10 cellular contexts compared by ENCODE assay signal in genomic region chr12:57726884-57727757, GRCh38. TPM values are rescaled to one million over a fixed set of nuclear protein-coding genes. Genes with fewer than 3 reads are reported as not detected.
DNase-seq lines count a peak whose midpoint lies in the region; ATAC-seq and TF ChIP-seq lines count a peak whose summit lies in the region.
"Had no signal": no experiment of that assay in that cellular context is flagged by ENCODE, and none has a peak within 500 bp of the region (broad histone marks: within the 10 kb centered on the region; RNA-seq: fewer than 3 reads in every experiment).

No MANE protein-coding gene starts in this region.

- H3K36me3 ChIP-seq in liver (ENCODE audit: control insufficient read depth in 4 of 4, insufficient read depth in 3 of 4, low read depth in 1 of 4, low read length in 3 of 4): no peaks in the 10 kb centered on the region
- peaks cover 0 to 1% (median 0%) of the 10 kb centered on the region in 3 donors for H3K36me3 ChIP-seq in tibial artery

- intact Hi-C loops in tibial artery (cut with DNase I; ENCODE audit: low total_unique reads): loop anchor here (10.0 kb wide), 1 partner anchor 178 kb away; no protein-coding TSS in a partner anchor

- no peak for TF ChIP-seq CTCF in liver (IDR thresholded peaks at IDR 0.05; ENCODE audit: low read depth, low read length, missing input control)
- TF ChIP-seq CTCF in tibial artery (IDR thresholded peaks at IDR 0.05): peak; percentile 31 to 34

- TF ChIP-seq RAD21 in liver (IDR thresholded peaks at IDR 0.05): no peak

- H3K4me3 Mint-ChIP-seq in central memory CD8-positive, alpha-beta T cell: no peak overlapping the region
- H3K4me3 Mint-ChIP-seq: activated T-cell treated with anti-CD3 and anti-CD28 coated beads, Interleukin-2, amount 50 U/mL, for 4 hours; CD4-positive, alpha-beta T cell had no signal

- H3K27me3 Mint-ChIP-seq in central memory CD8-positive, alpha-beta T cell: no peaks in the 10 kb centered on the region
- H3K27me3 Mint-ChIP-seq: CD4-positive, alpha-beta T cell had no signal

- peaks cover 32% of the 10 kb centered on the region for H3K4me1 Mint-ChIP-seq in central memory CD8-positive, alpha-beta T cell

- no peak overlapping the region for H3K9ac ChIP-seq in liver (ENCODE audit: low read depth in 1 of 2, low read length in 2 of 2)

- no peaks in the 10 kb centered on the region for H3K9me3 Mint-ChIP-seq in central memory CD8-positive, alpha-beta T cell
- H3K9me3 Mint-ChIP-seq: activated T-cell treated with anti-CD3 and anti-CD28 coated beads, Interleukin-2, amount 50 U/mL, for 4 hours; CD4-positive, alpha-beta T cell had no signal

- H3K27ac ChIP-seq in liver (ENCODE audit: low read depth in 1 of 2, low read length in 2 of 2) (no peak overlapping the region), tibial artery (peak overlapping the region; percentile 65 to 73)

- H3K36me3 Mint-ChIP-seq in central memory CD8-positive, alpha-beta T cell (ENCODE audit: insufficient read depth): peaks cover 54% of the 10 kb centered on the region

- peak; percentile 80 for DNase-seq in NCI-H748 (lab: John Stamatoyannopoulos, UW; ENCODE audit: unreplicated experiment)
- DNase-seq in NCI-H748 treated with DMSO at 0.1 percent for 48 hours (lab: John Stamatoyannopoulos, UW): no peak
- no peak for DNase-seq in central memory CD8-positive, alpha-beta T cell (ENCODE audit: low spot score in 2 of 2)
- DNase-seq in tibial artery: no peak
- DNase-seq in superior temporal gyrus (ENCODE audit: extremely low spot score): no peak
- DNase-seq: activated T-cell treated with anti-CD3 and anti-CD28 coated beads, Interleukin-2, amount 50 U/mL, for 4 hours had no signal

- H3K4me1 ChIP-seq in liver (ENCODE audit: control insufficient read depth in 4 of 4, insufficient read depth in 4 of 4, low read length in 3 of 4) (peaks cover 0 to 14% (median 9%) of the 10 kb centered on the region in 4 donors), tibial artery (peaks cover 0 to 19% (median 15%) of the 10 kb centered on the region in 4 donors)

- H3K9me3 ChIP-seq in liver (ENCODE audit: control insufficient read depth in 4 of 4, low read length in 3 of 4): no peaks in the 10 kb centered on the region
- no peaks in the 10 kb centered on the region for H3K9me3 ChIP-seq in tibial artery

- H3K4me3 ChIP-seq in liver (ENCODE audit: low read depth in 1 of 3, low read length in 3 of 3): peak overlapping the region in 1 of 3 donors; percentile 45
- H3K4me3 ChIP-seq in tibial artery: peak overlapping the region; percentile 62 to 86

- no peak for ATAC-seq in central memory CD8-positive, alpha-beta T cell (replicated peaks; ENCODE audit: extremely low read depth, poor library complexity, severe bottlenecking)
- ATAC-seq in GM21423 (IDR thresholded peaks at IDR 0.05; ENCODE audit: unreplicated experiment): no peak
- no peak for ATAC-seq in HG02678 (IDR thresholded peaks at IDR 0.05; ENCODE audit: unreplicated experiment)
- ATAC-seq: activated T-cell treated with anti-CD3 and anti-CD28 coated beads, Interleukin-2, amount 50 U/mL, for 4 hours had no signal

- WGBS in liver: 27% methylated on average over 76 of the region's 76 CpGs

- H3K27ac Mint-ChIP-seq in central memory CD8-positive, alpha-beta T cell (ENCODE audit: low read depth): peak overlapping the region; percentile 58

- H3K27me3 ChIP-seq in liver (ENCODE audit: control insufficient read depth in 4 of 4, insufficient read depth in 4 of 4, low read length in 3 of 4): no peaks in the 10 kb centered on the region
- H3K27me3 ChIP-seq in tibial artery: peaks cover 0 to 33% of the 10 kb centered on the region in 2 donors

TF ChIP-seq in liver, 16 proteins besides CTCF, POLR2A, EP300 and RAD21:
- no peak for TF ChIP-seq ZBTB33 (IDR thresholded peaks at IDR 0.05)
- TF ChIP-seq REST (IDR thresholded peaks at IDR 0.05): peak; percentile 94

RNA-seq across cellular contexts. Expression of gene AGAP2, which starts 11.4 kb away (rescaled TPM):
- 1 to 10 TPM; 1.0 to 1.7 TPM for total RNA-seq in liver
- polyA plus RNA-seq in liver: under 1 TPM; 0.18 to 0.28 TPM

RNA-seq across cellular contexts. Expression of gene TSPAN31, which starts 17.7 kb away (rescaled TPM):
- 10 to 100 TPM; 26.9 to 39.4 TPM for total RNA-seq in liver
- 10 to 100 TPM; 16.9 to 22.3 TPM for polyA plus RNA-seq in liver

RNA-seq across cellular contexts. Expression of gene CDK4, which starts 25.0 kb away (rescaled TPM):
- 10 to 100 TPM; 28.1 to 69.1 TPM for total RNA-seq in liver
- 10 to 100 TPM; 36.6 to 39.9 TPM for polyA plus RNA-seq in liver

RNA-seq across cellular contexts. Expression of gene MARCHF9, which starts 27.8 kb away (rescaled TPM):
- total RNA-seq in liver: 1 to 10 TPM; 1.9 to 2.4 TPM
- polyA plus RNA-seq in liver: 1 to 10 TPM; 1.1 to 3.0 TPM

RNA-seq across cellular contexts. Expression of gene OS9, which starts 33.2 kb away (rescaled TPM):
- 100 to 1,000 TPM; 136 to 357 TPM for total RNA-seq in liver
- polyA plus RNA-seq in liver: 100 to 1,000 TPM; 153 to 280 TPM

Comparison
In these comparisons a context has a peak if more than half of its experiments do, and no peak if none do; other contexts are left out.
1. H3K27ac ChIP-seq: peak in tibial artery (2 of 2); none in liver (0 of 2).